ENCODE assay signal across 23 cellular contexts in genomic region chr9:121709798-121710197, GRCh38. TPM values are rescaled to one million over a fixed set of nuclear protein-coding genes. Genes with fewer than 3 reads are reported as not detected.
DNase-seq lines count a peak whose midpoint lies in the region; ATAC-seq and FAIRE-seq lines count a peak whose summit lies in the region.
"Had no signal": no experiment of that assay in that cellular context is flagged by ENCODE, and none has a peak within 500 bp of the region (broad histone marks: within the 10 kb centered on the region; RNA-seq: fewer than 3 reads in every experiment).

No MANE protein-coding gene starts in this region.

- H3K4me3 ChIP-seq in skeletal muscle tissue (ENCODE audit: low read length in 3 of 3): no peak overlapping the region
- H3K4me3 ChIP-seq: A549, esophagus muscularis mucosa, lung, ovary, skin epidermis had no signal

- H3K27ac Mint-ChIP-seq in activated naive CD8-positive, alpha-beta T cell treated with anti-CD3 and anti-CD28 coated beads, Interleukin-2, amount 10 ng/mL, durations not matched to agents 7 days and 5 days: peak overlapping the region; percentile 32
- no peak overlapping the region for H3K27ac Mint-ChIP-seq in activated naive CD8-positive, alpha-beta T cell treated with anti-CD3 and anti-CD28 coated beads for 36 hours
- H3K27ac Mint-ChIP-seq in activated CD8-positive, alpha-beta memory T cell treated with anti-CD3 and anti-CD28 coated beads, Interleukin-2, amount 10 ng/mL, durations not matched to agents 7 days and 5 days: no peak overlapping the region
- H3K27ac Mint-ChIP-seq: activated CD4-positive, alpha-beta T cell treated with anti-CD3 and anti-CD28 coated beads, Interleukin-2, amount 10 ng/mL, durations not matched to agents 24 days and 14 days had no signal

- POLR2A ChIA-PET in activated naive CD8-positive, alpha-beta T cell treated with anti-CD3 and anti-CD28 coated beads, Interleukin-2, amount 10 ng/mL, durations not matched to agents 7 days and 5 days (lab: Charles Lee): no interaction called here

- CTCF ChIA-PET in activated CD8-positive, alpha-beta memory T cell treated with anti-CD3 and anti-CD28 coated beads, Interleukin-2, amount 10 ng/mL, durations not matched to agents 7 days and 5 days (lab: Charles Lee): interaction anchor here (2.0 kb wide), 1 partner anchor 11 kb away, joined by 6 read pairs; no protein-coding TSS in a partner anchor

- no peak for DNase-seq in activated naive CD8-positive, alpha-beta T cell treated with anti-CD3 and anti-CD28 coated beads, Interleukin-2, amount 10 ng/mL, durations not matched to agents 7 days and 5 days
- no peak for DNase-seq in activated naive CD8-positive, alpha-beta T cell treated with anti-CD3 and anti-CD28 coated beads for 36 hours
- DNase-seq in NCI-H2196 treated with DMSO at 0.1 percent for 48 hours (lab: John Stamatoyannopoulos, UW; ENCODE audit: unreplicated experiment) (peak; percentile 24), left cardiac atrium (no peak), HCEC 1CT (no peak), GM19239 (ENCODE audit: insufficient read length, low spot score) (no peak)
- no peak for DNase-seq in activated CD8-positive, alpha-beta memory T cell treated with anti-CD3 and anti-CD28 coated beads, Interleukin-2, amount 10 ng/mL, durations not matched to agents 7 days and 5 days
- DNase-seq: activated CD4-positive, alpha-beta T cell treated with anti-CD3 and anti-CD28 coated beads, Interleukin-2, amount 10 ng/mL, durations not matched to agents 24 days and 14 days; activated CD8-positive, alpha-beta memory T cell treated with anti-CD3 and anti-CD28 coated beads, Interleukin-2, amount 50 U/mL, for 48 hours; activated effector memory CD4-positive, alpha-beta T cell treated with anti-CD3 and anti-CD28 coated beads, Interleukin-2, amount 50 U/mL, for 16 hours; effector CD4-positive, alpha-beta T cell; GDM1; NCI-H1417 treated with DMSO at 0.1 percent for 48 hours; stimulated activated CD4-positive, alpha-beta T cell treated with anti-CD3 and anti-CD28 coated beads, Interleukin-4, amount 100 ng/mL, for 24 hours had no signal

- peaks cover 55 to 97% (median 84%) of the 10 kb centered on the region in 3 donors for H3K4me1 ChIP-seq in skeletal muscle tissue (ENCODE audit: control insufficient read depth in 3 of 3, insufficient read depth in 3 of 3, low read length in 3 of 3)
- H3K4me1 ChIP-seq: A549 had no signal

- no peaks in the 10 kb centered on the region for H3K36me3 ChIP-seq in skeletal muscle tissue (ENCODE audit: control insufficient read depth in 3 of 3, insufficient read depth in 3 of 3, low read length in 3 of 3)
- H3K36me3 ChIP-seq: esophagus muscularis mucosa, ovary had no signal

- no peak for ATAC-seq in activated naive CD8-positive, alpha-beta T cell treated with anti-CD3 and anti-CD28 coated beads, Interleukin-2, amount 10 ng/mL, durations not matched to agents 7 days and 5 days (ENCODE audit: low read depth)
- peak; percentile 32 to 42 for ATAC-seq in left cardiac atrium
- ATAC-seq in activated CD8-positive, alpha-beta memory T cell treated with anti-CD3 and anti-CD28 coated beads, Interleukin-2, amount 10 ng/mL, durations not matched to agents 7 days and 5 days: no peak

- H3K4me1 Mint-ChIP-seq in activated naive CD8-positive, alpha-beta T cell treated with anti-CD3 and anti-CD28 coated beads, Interleukin-2, amount 10 ng/mL, durations not matched to agents 7 days and 5 days: peaks cover 15% of the 10 kb centered on the region
- H3K4me1 Mint-ChIP-seq in activated naive CD8-positive, alpha-beta T cell treated with anti-CD3 and anti-CD28 coated beads for 36 hours: peaks cover 5% of the 10 kb centered on the region
- peaks cover 21% of the 10 kb centered on the region for H3K4me1 Mint-ChIP-seq in activated CD8-positive, alpha-beta memory T cell treated with anti-CD3 and anti-CD28 coated beads, Interleukin-2, amount 10 ng/mL, durations not matched to agents 7 days and 5 days

- H3K9me3 Mint-ChIP-seq in activated naive CD8-positive, alpha-beta T cell treated with anti-CD3 and anti-CD28 coated beads, Interleukin-2, amount 10 ng/mL, durations not matched to agents 7 days and 5 days: no peaks in the 10 kb centered on the region
- no peaks in the 10 kb centered on the region for H3K9me3 Mint-ChIP-seq in activated naive CD8-positive, alpha-beta T cell treated with anti-CD3 and anti-CD28 coated beads for 36 hours
- H3K9me3 Mint-ChIP-seq in activated CD8-positive, alpha-beta memory T cell treated with anti-CD3 and anti-CD28 coated beads, Interleukin-2, amount 10 ng/mL, durations not matched to agents 7 days and 5 days (ENCODE audit: low read depth): no peaks in the 10 kb centered on the region
- H3K9me3 Mint-ChIP-seq: activated CD4-positive, alpha-beta T cell treated with anti-CD3 and anti-CD28 coated beads, Interleukin-2, amount 10 ng/mL, durations not matched to agents 24 days and 14 days; central memory CD8-positive, alpha-beta T cell had no signal

- H3K27me3 ChIP-seq in skeletal muscle tissue (ENCODE audit: control insufficient read depth in 3 of 3, insufficient read depth in 3 of 3, low read length in 3 of 3): no peaks in the 10 kb centered on the region
- H3K27me3 ChIP-seq: esophagus muscularis mucosa, ovary had no signal

- peak overlapping the region; percentile 32 for H3K27ac ChIP-seq in skeletal muscle tissue (ENCODE audit: low read depth, low read length)
- H3K27ac ChIP-seq: A549 had no signal

- intact Hi-C loops in left cardiac atrium (cut with DNase I): no loop called here

- H3K27me3 Mint-ChIP-seq in activated naive CD8-positive, alpha-beta T cell treated with anti-CD3 and anti-CD28 coated beads, Interleukin-2, amount 10 ng/mL, durations not matched to agents 7 days and 5 days: peaks cover 6% of the 10 kb centered on the region
- H3K27me3 Mint-ChIP-seq in activated naive CD8-positive, alpha-beta T cell treated with anti-CD3 and anti-CD28 coated beads for 36 hours: peaks cover 2% of the 10 kb centered on the region
- peaks cover 8% of the 10 kb centered on the region for H3K27me3 Mint-ChIP-seq in activated CD8-positive, alpha-beta memory T cell treated with anti-CD3 and anti-CD28 coated beads, Interleukin-2, amount 10 ng/mL, durations not matched to agents 7 days and 5 days
- H3K27me3 Mint-ChIP-seq: central memory CD8-positive, alpha-beta T cell had no signal

- no peak overlapping the region for H3K9ac ChIP-seq in skeletal muscle tissue (ENCODE audit: low read depth in 1 of 3, low read length in 3 of 3)

- H3K36me3 Mint-ChIP-seq in activated naive CD8-positive, alpha-beta T cell treated with anti-CD3 and anti-CD28 coated beads, Interleukin-2, amount 10 ng/mL, durations not matched to agents 7 days and 5 days: no peaks in the 10 kb centered on the region
- no peaks in the 10 kb centered on the region for H3K36me3 Mint-ChIP-seq in activated naive CD8-positive, alpha-beta T cell treated with anti-CD3 and anti-CD28 coated beads for 36 hours
- H3K36me3 Mint-ChIP-seq in activated CD8-positive, alpha-beta memory T cell treated with anti-CD3 and anti-CD28 coated beads, Interleukin-2, amount 10 ng/mL, durations not matched to agents 7 days and 5 days: no peaks in the 10 kb centered on the region

- no peak overlapping the region for H3K4me3 Mint-ChIP-seq in activated naive CD8-positive, alpha-beta T cell treated with anti-CD3 and anti-CD28 coated beads, Interleukin-2, amount 10 ng/mL, durations not matched to agents 7 days and 5 days
- no peak overlapping the region for H3K4me3 Mint-ChIP-seq in activated naive CD8-positive, alpha-beta T cell treated with anti-CD3 and anti-CD28 coated beads for 36 hours
- no peak overlapping the region for H3K4me3 Mint-ChIP-seq in activated CD8-positive, alpha-beta memory T cell treated with anti-CD3 and anti-CD28 coated beads, Interleukin-2, amount 10 ng/mL, durations not matched to agents 7 days and 5 days
- H3K4me3 Mint-ChIP-seq: activated CD4-positive, alpha-beta T cell treated with anti-CD3 and anti-CD28 coated beads, Interleukin-2, amount 10 ng/mL, durations not matched to agents 24 days and 14 days; central memory CD8-positive, alpha-beta T cell had no signal

- H3K9me3 ChIP-seq in skeletal muscle tissue (ENCODE audit: control insufficient read depth in 3 of 3, low read length in 3 of 3): no peaks in the 10 kb centered on the region
- H3K9me3 ChIP-seq: A549, esophagus muscularis mucosa, ovary had no signal

- no peak for FAIRE-seq in GM19239 (lab: Jason Lieb, UNC)
- FAIRE-seq: A549, H1, TTC549 had no signal

RNA-seq across cellular contexts. Expression of gene DAB2IP, which starts 58.4 kb away (rescaled TPM):
- under 1 TPM; 0.20 to 0.25 TPM for total RNA-seq in activated naive CD8-positive, alpha-beta T cell treated with anti-CD3 and anti-CD28 coated beads, Interleukin-2, amount 10 ng/mL, durations not matched to agents 7 days and 5 days
- total RNA-seq in activated naive CD8-positive, alpha-beta T cell treated with anti-CD3 and anti-CD28 coated beads for 36 hours: under 1 TPM; 0.18 to 0.33 TPM
- total RNA-seq in left cardiac atrium: 10 to 100 TPM; 41.6 to 58.3 TPM
- 12.5 TPM for total RNA-seq in skeletal muscle tissue
- total RNA-seq in activated CD8-positive, alpha-beta memory T cell treated with anti-CD3 and anti-CD28 coated beads, Interleukin-2, amount 10 ng/mL, durations not matched to agents 7 days and 5 days: under 1 TPM; 0.07 to 0.18 TPM
- total RNA-seq: activated CD4-positive, alpha-beta T cell treated with anti-CD3 and anti-CD28 coated beads, Interleukin-2, amount 10 ng/mL, durations not matched to agents 24 days and 14 days had no signal

Comparison
In these comparisons a context has a peak if more than half of its experiments do, and no peak if none do; other contexts are left out.
1. ATAC-seq: peak in left cardiac atrium (2 of 2); none in activated naive CD8-positive, alpha-beta T cell treated with anti-CD3 and anti-CD28 coated beads, Interleukin-2, amount 10 ng/mL, durations not matched to agents 7 days and 5 days (single experiment) and activated CD8-positive, alpha-beta memory T cell treated with anti-CD3 and anti-CD28 coated beads, Interleukin-2, amount 10 ng/mL, durations not matched to agents 7 days and 5 days (single experiment).
2. RNA of gene DAB2IP, which starts 58.4 kb away (total RNA-seq): 41.6 to 58.3 TPM in left cardiac atrium and 12.5 TPM in skeletal muscle tissue (single experiment); 0.18 to 0.33 TPM in activated naive CD8-positive, alpha-beta T cell treated with anti-CD3 and anti-CD28 coated beads for 36 hours, 0.20 to 0.25 TPM in activated naive CD8-positive, alpha-beta T cell treated with anti-CD3 and anti-CD28 coated beads, Interleukin-2, amount 10 ng/mL, durations not matched to agents 7 days and 5 days and 0.07 to 0.18 TPM in activated CD8-positive, alpha-beta memory T cell treated with anti-CD3 and anti-CD28 coated beads, Interleukin-2, amount 10 ng/mL, durations not matched to agents 7 days and 5 days; every median in the first group is over 10 times any median in the second.